1 cellular context compared by ENCODE assay signal in the genomic region with DNA sequence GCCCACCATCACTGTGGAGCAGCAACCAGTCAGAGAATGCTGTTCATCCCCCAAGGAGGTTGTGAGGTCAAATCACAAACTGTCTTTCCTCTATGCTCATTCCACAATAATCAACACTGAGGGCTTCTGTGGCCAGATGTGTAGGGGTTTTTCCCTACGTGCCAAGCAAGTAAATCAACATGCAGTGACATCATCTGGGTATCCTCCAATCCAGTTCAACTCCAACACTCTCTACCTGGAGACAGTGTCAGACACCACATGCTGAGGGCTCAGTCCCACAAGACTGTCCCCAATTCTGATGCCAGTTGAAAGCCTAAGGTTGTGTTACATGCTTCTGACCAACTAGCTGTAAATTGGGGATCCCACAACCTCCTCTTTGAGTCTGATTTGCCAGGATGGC.
TF ChIP-seq lines count a peak whose summit lies in the region.

No MANE protein-coding gene starts in this region.

TF ChIP-seq in GM12878, 131 proteins besides CTCF, POLR2A, EP300 and RAD21:
- TF ChIP-seq BCL11A (IDR thresholded peaks at IDR 0.05; ENCODE audit: low read depth, low read length) = no peak
- TF ChIP-seq, protein P1, sequence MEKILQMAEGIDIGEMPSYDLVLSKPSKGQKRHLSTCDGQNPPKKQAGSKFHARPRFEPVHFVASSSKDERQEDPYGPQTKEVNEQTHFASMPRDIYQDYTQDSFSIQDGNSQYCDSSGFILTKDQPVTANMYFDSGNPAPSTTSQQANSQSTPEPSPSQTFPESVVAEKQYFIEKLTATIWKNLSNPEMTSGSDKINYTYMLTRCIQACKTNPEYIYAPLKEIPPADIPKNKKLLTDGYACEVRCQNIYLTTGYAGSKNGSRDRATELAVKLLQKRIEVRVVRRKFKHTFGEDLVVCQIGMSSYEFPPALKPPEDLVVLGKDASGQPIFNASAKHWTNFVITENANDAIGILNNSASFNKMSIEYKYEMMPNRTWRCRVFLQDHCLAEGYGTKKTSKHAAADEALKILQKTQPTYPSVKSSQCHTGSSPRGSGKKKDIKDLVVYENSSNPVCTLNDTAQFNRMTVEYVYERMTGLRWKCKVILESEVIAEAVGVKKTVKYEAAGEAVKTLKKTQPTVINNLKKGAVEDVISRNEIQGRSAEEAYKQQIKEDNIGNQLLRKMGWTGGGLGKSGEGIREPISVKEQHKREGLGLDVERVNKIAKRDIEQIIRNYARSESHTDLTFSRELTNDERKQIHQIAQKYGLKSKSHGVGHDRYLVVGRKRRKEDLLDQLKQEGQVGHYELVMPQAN (conservative IDR thresholded peaks at IDR 0.05) = no peak
- no peak for TF ChIP-seq ZZZ3 (IDR thresholded peaks at IDR 0.05; ENCODE audit: control insufficient read depth, insufficient read length, low read depth)
- TF ChIP-seq, protein P2, sequence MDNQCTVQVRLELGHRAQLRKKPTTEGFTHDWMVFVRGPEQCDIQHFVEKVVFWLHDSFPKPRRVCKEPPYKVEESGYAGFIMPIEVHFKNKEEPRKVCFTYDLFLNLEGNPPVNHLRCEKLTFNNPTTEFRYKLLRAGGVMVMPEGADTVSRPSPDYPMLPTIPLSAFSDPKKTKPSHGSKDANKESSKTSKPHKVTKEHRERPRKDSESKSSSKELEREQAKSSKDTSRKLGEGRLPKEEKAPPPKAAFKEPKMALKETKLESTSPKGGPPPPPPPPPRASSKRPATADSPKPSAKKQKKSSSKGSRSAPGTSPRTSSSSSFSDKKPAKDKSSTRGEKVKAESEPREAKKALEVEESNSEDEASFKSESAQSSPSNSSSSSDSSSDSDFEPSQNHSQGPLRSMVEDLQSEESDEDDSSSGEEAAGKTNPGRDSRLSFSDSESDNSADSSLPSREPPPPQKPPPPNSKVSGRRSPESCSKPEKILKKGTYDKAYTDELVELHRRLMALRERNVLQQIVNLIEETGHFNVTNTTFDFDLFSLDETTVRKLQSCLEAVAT (IDR thresholded peaks at IDR 0.05) = no peak
- TF ChIP-seq, protein P3, sequence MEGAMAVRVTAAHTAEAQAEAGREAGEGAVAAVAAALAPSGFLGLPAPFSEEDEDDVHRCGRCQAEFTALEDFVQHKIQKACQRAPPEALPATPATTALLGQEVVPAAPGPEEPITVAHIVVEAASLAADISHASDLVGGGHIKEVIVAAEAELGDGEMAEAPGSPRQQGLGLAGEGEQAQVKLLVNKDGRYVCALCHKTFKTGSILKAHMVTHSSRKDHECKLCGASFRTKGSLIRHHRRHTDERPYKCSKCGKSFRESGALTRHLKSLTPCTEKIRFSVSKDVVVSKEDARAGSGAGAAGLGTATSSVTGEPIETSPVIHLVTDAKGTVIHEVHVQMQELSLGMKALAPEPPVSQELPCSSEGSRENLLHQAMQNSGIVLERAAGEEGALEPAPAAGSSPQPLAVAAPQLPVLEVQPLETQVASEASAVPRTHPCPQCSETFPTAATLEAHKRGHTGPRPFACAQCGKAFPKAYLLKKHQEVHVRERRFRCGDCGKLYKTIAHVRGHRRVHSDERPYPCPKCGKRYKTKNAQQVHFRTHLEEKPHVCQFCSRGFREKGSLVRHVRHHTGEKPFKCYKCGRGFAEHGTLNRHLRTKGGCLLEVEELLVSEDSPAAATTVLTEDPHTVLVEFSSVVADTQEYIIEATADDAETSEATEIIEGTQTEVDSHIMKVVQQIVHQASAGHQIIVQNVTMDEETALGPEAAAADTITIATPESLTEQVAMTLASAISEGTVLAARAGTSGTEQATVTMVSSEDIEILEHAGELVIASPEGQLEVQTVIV (IDR thresholded peaks at IDR 0.05; ENCODE audit: borderline replicate concordance, partially characterized antibody) = no peak
- TF ChIP-seq, protein P4, sequence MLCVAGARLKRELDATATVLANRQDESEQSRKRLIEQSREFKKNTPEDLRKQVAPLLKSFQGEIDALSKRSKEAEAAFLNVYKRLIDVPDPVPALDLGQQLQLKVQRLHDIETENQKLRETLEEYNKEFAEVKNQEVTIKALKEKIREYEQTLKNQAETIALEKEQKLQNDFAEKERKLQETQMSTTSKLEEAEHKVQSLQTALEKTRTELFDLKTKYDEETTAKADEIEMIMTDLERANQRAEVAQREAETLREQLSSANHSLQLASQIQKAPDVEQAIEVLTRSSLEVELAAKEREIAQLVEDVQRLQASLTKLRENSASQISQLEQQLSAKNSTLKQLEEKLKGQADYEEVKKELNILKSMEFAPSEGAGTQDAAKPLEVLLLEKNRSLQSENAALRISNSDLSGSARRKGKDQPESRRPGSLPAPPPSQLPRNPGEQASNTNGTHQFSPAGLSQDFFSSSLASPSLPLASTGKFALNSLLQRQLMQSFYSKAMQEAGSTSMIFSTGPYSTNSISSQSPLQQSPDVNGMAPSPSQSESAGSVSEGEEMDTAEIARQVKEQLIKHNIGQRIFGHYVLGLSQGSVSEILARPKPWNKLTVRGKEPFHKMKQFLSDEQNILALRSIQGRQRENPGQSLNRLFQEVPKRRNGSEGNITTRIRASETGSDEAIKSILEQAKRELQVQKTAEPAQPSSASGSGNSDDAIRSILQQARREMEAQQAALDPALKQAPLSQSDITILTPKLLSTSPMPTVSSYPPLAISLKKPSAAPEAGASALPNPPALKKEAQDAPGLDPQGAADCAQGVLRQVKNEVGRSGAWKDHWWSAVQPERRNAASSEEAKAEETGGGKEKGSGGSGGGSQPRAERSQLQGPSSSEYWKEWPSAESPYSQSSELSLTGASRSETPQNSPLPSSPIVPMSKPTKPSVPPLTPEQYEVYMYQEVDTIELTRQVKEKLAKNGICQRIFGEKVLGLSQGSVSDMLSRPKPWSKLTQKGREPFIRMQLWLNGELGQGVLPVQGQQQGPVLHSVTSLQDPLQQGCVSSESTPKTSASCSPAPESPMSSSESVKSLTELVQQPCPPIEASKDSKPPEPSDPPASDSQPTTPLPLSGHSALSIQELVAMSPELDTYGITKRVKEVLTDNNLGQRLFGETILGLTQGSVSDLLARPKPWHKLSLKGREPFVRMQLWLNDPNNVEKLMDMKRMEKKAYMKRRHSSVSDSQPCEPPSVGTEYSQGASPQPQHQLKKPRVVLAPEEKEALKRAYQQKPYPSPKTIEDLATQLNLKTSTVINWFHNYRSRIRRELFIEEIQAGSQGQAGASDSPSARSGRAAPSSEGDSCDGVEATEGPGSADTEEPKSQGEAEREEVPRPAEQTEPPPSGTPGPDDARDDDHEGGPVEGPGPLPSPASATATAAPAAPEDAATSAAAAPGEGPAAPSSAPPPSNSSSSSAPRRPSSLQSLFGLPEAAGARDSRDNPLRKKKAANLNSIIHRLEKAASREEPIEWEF (IDR thresholded peaks at IDR 0.05; ENCODE audit: insufficient replicate concordance, low read depth, low read length) = no peak
- TF ChIP-seq RBBP5 (conservative IDR thresholded peaks at IDR 0.05) = no peak
- TF ChIP-seq JUNB (IDR thresholded peaks at IDR 0.05) = no peak
- no peak for TF ChIP-seq MEF2B (IDR thresholded peaks at IDR 0.05; ENCODE audit: partially characterized antibody, poor library complexity, severe bottlenecking)
- TF ChIP-seq HDAC6 (IDR thresholded peaks at IDR 0.05; ENCODE audit: unreplicated experiment) = no peak
- TF ChIP-seq TCF12 (IDR thresholded peaks at IDR 0.05; ENCODE audit: low read depth, low read length) = no peak
- no peak for TF ChIP-seq CHD2 (IDR thresholded peaks at IDR 0.05; ENCODE audit: borderline replicate concordance, low read depth, low read length)
- no peak for TF ChIP-seq SREBF2 (IDR thresholded peaks at IDR 0.05; ENCODE audit: low read length)
- no peak for TF ChIP-seq CBX3 (IDR thresholded peaks at IDR 0.05; ENCODE audit: borderline replicate concordance, low read depth)
TF ChIP-seq in GM12878: peak in this region for 0.
